In the genomic region with DNA sequence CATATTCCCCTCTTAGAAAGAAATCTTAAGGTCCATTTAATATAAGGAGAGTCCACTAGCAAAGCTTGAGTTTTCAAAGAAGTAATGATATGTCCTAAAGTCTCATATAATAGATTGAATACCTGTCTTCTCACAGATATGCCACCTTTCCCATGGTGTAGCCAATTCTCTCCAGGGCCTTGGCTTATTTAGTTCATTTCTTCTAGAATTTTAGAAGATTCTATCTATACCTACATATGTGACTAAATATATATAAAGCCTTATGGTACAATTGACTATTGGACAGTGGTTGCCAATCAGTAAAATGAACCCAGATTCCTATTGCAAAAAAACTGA, we compare ENCODE assay signal across 28 cellular contexts.
"Had no signal": no experiment of that assay in that cellular context is flagged by ENCODE, and none has a peak within 500 bp of the region (broad histone marks: within the 10 kb centered on the region; RNA-seq: fewer than 3 reads in every experiment).

No MANE protein-coding gene starts in this region.

- H3K27me3 ChIP-seq: ascending aorta, breast epithelium, cardiac muscle cell, colonic mucosa, esophagus squamous epithelium had no signal

- ATAC-seq: activated CD4-positive, alpha-beta T cell treated with anti-CD3 and anti-CD28 coated beads for 36 hours; activated CD8-positive, alpha-beta memory T cell treated with anti-CD3 and anti-CD28 coated beads, Interleukin-2, amount 10 ng/mL, durations not matched to agents 7 days and 5 days; activated CD8-positive, alpha-beta T cell treated with anti-CD3 and anti-CD28 coated beads, Interleukin-2, amount 10 ng/mL, durations not matched to agents 7 days and 5 days; activated naive CD8-positive, alpha-beta T cell treated with anti-CD3 and anti-CD28 coated beads, Interleukin-2, amount 50 U/mL, for 24 hours; T-helper 17 cell had no signal

- H3K27ac ChIP-seq: ascending aorta, cardiac muscle cell, colonic mucosa, epithelial cell of prostate, esophagus squamous epithelium had no signal

- H3K4me1 ChIP-seq: ascending aorta, breast epithelium, colonic mucosa had no signal

- H3K9me3 ChIP-seq: ascending aorta, breast epithelium, colonic mucosa, esophagus squamous epithelium had no signal

- DNase-seq: activated CD4-positive, alpha-beta memory T cell treated with anti-CD3 and anti-CD28 coated beads for 36 hours; activated CD4-positive, alpha-beta T cell treated with anti-CD3 and anti-CD28 coated beads for 36 hours; activated CD4-positive, alpha-beta T cell treated with anti-CD3 and anti-CD28 coated beads, Interleukin-2, amount 10 ng/mL, durations not matched to agents 24 days and 14 days; activated CD4-positive, CD25-positive, alpha-beta regulatory T cell; activated CD4-positive, CD25-positive, alpha-beta regulatory T cell treated with anti-CD3 and anti-CD28 coated beads, Interleukin-2, amount 50 U/mL, for 72 hours; activated CD8-positive, alpha-beta memory T cell treated with anti-CD3 and anti-CD28 coated beads, Interleukin-2, amount 10 ng/mL, durations not matched to agents 7 days and 5 days; activated CD8-positive, alpha-beta memory T cell treated with anti-CD3 and anti-CD28 coated beads, Interleukin-2, amount 50 U/mL, for 4 hours; activated CD8-positive, alpha-beta T cell treated with anti-CD3 and anti-CD28 coated beads, Interleukin-2, amount 10 ng/mL, durations not matched to agents 7 days and 5 days; activated effector memory CD4-positive, alpha-beta T cell treated with anti-CD3 and anti-CD28 coated beads, Interleukin-2, amount 50 U/mL, for 16 hours; activated naive CD4-positive, alpha-beta T cell treated with anti-CD3 and anti-CD28 coated beads for 36 hours; activated naive CD8-positive, alpha-beta T cell treated with anti-CD3 and anti-CD28 coated beads for 36 hours; activated naive CD8-positive, alpha-beta T cell treated with anti-CD3 and anti-CD28 coated beads, Interleukin-2, amount 50 U/mL, for 24 hours; activated T-cell treated with anti-CD3 and anti-CD28 coated beads, Interleukin-2, amount 50 U/mL, for 1 hour; activated T-cell treated with anti-CD3 and anti-CD28 coated beads, Interleukin-2, amount 50 U/mL, for 48 hours; central memory CD4-positive, alpha-beta T cell; cerebellar nuclear complex; colonic mucosa; effector CD8-positive, alpha-beta T cell; esophagus squamous epithelium; foreskin melanocyte; head of caudate nucleus; T-helper 17 cell had no signal

- H3K36me3 ChIP-seq: ascending aorta, breast epithelium, cardiac muscle cell, colonic mucosa, esophagus squamous epithelium had no signal

- H3K4me3 ChIP-seq: ascending aorta, breast epithelium, cardiac muscle cell, colonic mucosa, esophagus squamous epithelium had no signal

- FAIRE-seq: endometrium, endothelial cell of umbilical vein had no signal
